1 cellular context compared by ENCODE assay signal in genomic region chr19:28727133-28727834, GRCh38.
TF ChIP-seq lines count a peak whose summit lies in the region.

No MANE protein-coding gene starts in this region.

TF ChIP-seq in WTC11, 78 proteins besides CTCF, POLR2A, EP300 and RAD21 (continued from another document):
- TF ChIP-seq HMGXB4 (CRISPR knock-in tag; IDR thresholded peaks at IDR 0.05): peak; percentile 27; the same call in 1 of the 2 replicates
- TF ChIP-seq ZBTB21 (CRISPR knock-in tag; IDR thresholded peaks at IDR 0.05; ENCODE audit: borderline replicate concordance): no peak
- TF ChIP-seq, protein P1, sequence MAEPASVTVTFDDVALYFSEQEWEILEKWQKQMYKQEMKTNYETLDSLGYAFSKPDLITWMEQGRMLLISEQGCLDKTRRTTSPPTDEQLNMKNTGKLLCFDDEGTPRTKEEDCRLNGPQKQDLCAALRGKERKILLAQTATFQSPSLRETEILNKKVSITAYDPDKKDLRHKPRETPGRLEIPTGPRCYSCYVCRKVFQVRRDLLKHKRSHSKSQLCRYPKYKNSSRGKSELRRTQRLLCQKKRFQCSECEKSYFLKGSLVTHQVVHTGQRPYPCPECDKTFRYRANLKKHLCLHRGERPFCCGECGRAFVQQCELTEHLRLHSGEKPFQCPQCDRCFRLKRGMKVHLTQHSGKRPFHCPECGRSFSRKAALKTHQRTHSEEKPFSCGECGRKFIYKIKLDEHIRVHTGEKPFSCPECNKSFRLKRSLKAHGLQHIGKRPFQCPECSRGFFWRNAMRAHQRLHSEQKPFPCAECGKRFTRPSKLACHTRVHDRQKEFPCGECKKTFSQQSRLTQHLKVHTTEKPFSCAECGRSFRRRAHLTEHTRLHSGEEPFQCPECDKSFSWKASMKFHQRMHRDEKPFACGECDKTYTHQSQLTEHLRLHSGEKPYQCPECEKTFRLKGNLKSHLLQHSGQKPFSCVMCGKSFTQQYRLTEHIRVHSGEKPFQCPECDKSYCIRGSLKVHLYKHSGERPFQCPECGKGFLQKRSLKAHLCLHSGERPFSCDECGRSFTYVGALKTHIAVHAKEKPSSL (CRISPR knock-in tag; conservative IDR thresholded peaks at IDR 0.05): no peak
- no peak for TF ChIP-seq MYBL2 (CRISPR knock-in tag; IDR thresholded peaks at IDR 0.05)
- no peak for TF ChIP-seq ZNF121 (CRISPR knock-in tag; IDR thresholded peaks at IDR 0.05)
- TF ChIP-seq, protein P2, sequence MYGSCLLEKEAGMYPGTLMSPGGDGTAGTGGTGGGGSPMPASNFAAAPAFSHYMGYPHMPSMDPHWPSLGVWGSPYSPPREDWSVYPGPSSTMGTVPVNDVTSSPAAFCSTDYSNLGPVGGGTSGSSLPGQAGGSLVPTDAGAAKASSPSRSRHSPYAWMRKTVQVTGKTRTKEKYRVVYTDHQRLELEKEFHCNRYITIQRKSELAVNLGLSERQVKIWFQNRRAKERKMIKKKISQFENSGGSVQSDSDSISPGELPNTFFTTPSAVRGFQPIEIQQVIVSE (CRISPR knock-in tag; IDR thresholded peaks at IDR 0.05; ENCODE audit: borderline replicate concordance): no peak
- TF ChIP-seq ERG (CRISPR knock-in tag; IDR thresholded peaks at IDR 0.05): no peak
- peak; percentile 59 for TF ChIP-seq NFYB (CRISPR knock-in tag; conservative IDR thresholded peaks at IDR 0.05; ENCODE audit: low read depth)
- TF ChIP-seq, protein P3, sequence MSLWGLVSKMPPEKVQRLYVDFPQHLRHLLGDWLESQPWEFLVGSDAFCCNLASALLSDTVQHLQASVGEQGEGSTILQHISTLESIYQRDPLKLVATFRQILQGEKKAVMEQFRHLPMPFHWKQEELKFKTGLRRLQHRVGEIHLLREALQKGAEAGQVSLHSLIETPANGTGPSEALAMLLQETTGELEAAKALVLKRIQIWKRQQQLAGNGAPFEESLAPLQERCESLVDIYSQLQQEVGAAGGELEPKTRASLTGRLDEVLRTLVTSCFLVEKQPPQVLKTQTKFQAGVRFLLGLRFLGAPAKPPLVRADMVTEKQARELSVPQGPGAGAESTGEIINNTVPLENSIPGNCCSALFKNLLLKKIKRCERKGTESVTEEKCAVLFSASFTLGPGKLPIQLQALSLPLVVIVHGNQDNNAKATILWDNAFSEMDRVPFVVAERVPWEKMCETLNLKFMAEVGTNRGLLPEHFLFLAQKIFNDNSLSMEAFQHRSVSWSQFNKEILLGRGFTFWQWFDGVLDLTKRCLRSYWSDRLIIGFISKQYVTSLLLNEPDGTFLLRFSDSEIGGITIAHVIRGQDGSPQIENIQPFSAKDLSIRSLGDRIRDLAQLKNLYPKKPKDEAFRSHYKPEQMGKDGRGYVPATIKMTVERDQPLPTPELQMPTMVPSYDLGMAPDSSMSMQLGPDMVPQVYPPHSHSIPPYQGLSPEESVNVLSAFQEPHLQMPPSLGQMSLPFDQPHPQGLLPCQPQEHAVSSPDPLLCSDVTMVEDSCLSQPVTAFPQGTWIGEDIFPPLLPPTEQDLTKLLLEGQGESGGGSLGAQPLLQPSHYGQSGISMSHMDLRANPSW (CRISPR knock-in tag; conservative IDR thresholded peaks at IDR 0.05; ENCODE audit: low read depth): no peak
- TF ChIP-seq JAZF1 (CRISPR knock-in tag; IDR thresholded peaks at IDR 0.05): no peak
- TF ChIP-seq KAT7 (CRISPR knock-in tag; IDR thresholded peaks at IDR 0.05; ENCODE audit: borderline replicate concordance): no peak
- TF ChIP-seq SP1 (CRISPR knock-in tag; conservative IDR thresholded peaks at IDR 0.05): peak; percentile 70
- TF ChIP-seq NFE2L1 (CRISPR knock-in tag; IDR thresholded peaks at IDR 0.05): no peak; the same call in 1 of the 2 replicates
- TF ChIP-seq, protein P4, sequence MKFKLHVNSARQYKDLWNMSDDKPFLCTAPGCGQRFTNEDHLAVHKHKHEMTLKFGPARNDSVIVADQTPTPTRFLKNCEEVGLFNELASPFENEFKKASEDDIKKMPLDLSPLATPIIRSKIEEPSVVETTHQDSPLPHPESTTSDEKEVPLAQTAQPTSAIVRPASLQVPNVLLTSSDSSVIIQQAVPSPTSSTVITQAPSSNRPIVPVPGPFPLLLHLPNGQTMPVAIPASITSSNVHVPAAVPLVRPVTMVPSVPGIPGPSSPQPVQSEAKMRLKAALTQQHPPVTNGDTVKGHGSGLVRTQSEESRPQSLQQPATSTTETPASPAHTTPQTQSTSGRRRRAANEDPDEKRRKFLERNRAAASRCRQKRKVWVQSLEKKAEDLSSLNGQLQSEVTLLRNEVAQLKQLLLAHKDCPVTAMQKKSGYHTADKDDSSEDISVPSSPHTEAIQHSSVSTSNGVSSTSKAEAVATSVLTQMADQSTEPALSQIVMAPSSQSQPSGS (CRISPR knock-in tag; IDR thresholded peaks at IDR 0.05; ENCODE audit: borderline replicate concordance, low read depth): no peak
- TF ChIP-seq, protein P5, sequence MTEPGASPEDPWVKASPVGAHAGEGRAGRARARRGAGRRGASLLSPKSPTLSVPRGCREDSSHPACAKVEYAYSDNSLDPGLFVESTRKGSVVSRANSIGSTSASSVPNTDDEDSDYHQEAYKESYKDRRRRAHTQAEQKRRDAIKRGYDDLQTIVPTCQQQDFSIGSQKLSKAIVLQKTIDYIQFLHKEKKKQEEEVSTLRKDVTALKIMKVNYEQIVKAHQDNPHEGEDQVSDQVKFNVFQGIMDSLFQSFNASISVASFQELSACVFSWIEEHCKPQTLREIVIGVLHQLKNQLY (CRISPR knock-in tag; IDR thresholded peaks at IDR 0.05): no peak
- no peak for TF ChIP-seq SMAD4 (CRISPR knock-in tag; IDR thresholded peaks at IDR 0.05)
- TF ChIP-seq USF1 (CRISPR knock-in tag; IDR thresholded peaks at IDR 0.05): no peak
